In the genomic region with DNA sequence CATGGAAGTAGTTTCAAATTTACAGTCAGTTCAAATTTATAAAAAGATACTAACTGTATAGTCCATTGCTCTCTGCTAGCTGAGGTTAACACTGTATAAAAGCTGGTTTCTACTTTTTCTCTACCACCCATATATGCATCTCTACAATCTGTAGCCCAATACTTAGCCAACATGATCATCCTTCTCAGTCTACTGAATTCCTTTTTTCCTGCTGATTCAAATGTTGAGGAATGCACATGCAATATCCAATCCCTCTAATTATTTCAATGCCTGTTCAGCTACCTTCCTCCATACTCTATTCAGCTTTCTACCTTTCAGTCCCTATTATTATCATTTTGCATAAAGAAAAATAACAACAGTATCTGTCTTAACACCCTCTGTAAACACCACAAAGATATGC, we compare ENCODE assay signal across 16 cellular contexts.
"Had no signal": no experiment of that assay in that cellular context is flagged by ENCODE, and none has a peak within 500 bp of the region (broad histone marks: within the 10 kb centered on the region; RNA-seq: fewer than 3 reads in every experiment).

No MANE protein-coding gene starts in this region.

- H3K27me3 ChIP-seq: cardiac muscle cell, thyroid gland, uterus had no signal

- H3K9me3 ChIP-seq: thyroid gland, uterus had no signal

- H3K9me3 Mint-ChIP-seq: activated B cell treated with CpG ODN at 0.5 μM for 24 hours; activated CD4-positive, alpha-beta T cell treated with anti-CD3 and anti-CD28 coated beads, Interleukin-2, amount 10 ng/mL, durations not matched to agents 7 days and 5 days; activated naive CD4-positive, alpha-beta T cell treated with anti-CD3 and anti-CD28 coated beads, Interleukin-2, amount 50 U/mL, for 72 hours; naive B cell; T-helper 1 cell treated with Interleukin-12 subunit alpha and Interleukin-12 subunit beta and Interleukin-4 antibody, amounts not matched to agents 30 μg/mL and 1 μg/mL, for 36 hours had no signal

- H3K27ac ChIP-seq: cardiac muscle cell, coronary artery, skin epidermis, thyroid gland, uterus had no signal

- H3K27ac Mint-ChIP-seq: activated B cell treated with CpG ODN at 0.5 μM for 24 hours; activated CD4-positive, alpha-beta T cell treated with anti-CD3 and anti-CD28 coated beads, Interleukin-2, amount 10 ng/mL, durations not matched to agents 7 days and 5 days; activated naive CD4-positive, alpha-beta T cell treated with anti-CD3 and anti-CD28 coated beads, Interleukin-2, amount 50 U/mL, for 72 hours; T-helper 1 cell treated with Interleukin-12 subunit alpha and Interleukin-12 subunit beta and Interleukin-4 antibody, amounts not matched to agents 30 μg/mL and 1 μg/mL, for 36 hours had no signal

- ATAC-seq: activated naive CD4-positive, alpha-beta T cell treated with anti-CD3 and anti-CD28 coated beads, Interleukin-2, amount 50 U/mL, for 72 hours; left colon had no signal

- H3K4me3 Mint-ChIP-seq: activated B cell treated with CpG ODN at 0.5 μM for 24 hours; activated CD4-positive, alpha-beta T cell treated with anti-CD3 and anti-CD28 coated beads, Interleukin-2, amount 10 ng/mL, durations not matched to agents 7 days and 5 days; naive B cell; T-helper 1 cell treated with Interleukin-12 subunit alpha and Interleukin-12 subunit beta and Interleukin-4 antibody, amounts not matched to agents 30 μg/mL and 1 μg/mL, for 36 hours had no signal

- H3K4me3 ChIP-seq: cardiac muscle cell, coronary artery, lung, skin epidermis, thyroid gland, uterus had no signal

- DNase-seq: activated B cell treated with CpG ODN at 0.5 μM for 24 hours; activated CD4-positive, alpha-beta T cell treated with anti-CD3 and anti-CD28 coated beads, Interleukin-2, amount 10 ng/mL, durations not matched to agents 7 days and 5 days; anterior cingulate cortex; effector CD8-positive, alpha-beta T cell; hypothalamus; left colon; midbrain; naive B cell; thyroid gland; uterus had no signal

- H3K27me3 Mint-ChIP-seq: activated B cell treated with CpG ODN at 0.5 μM for 24 hours; activated CD4-positive, alpha-beta T cell treated with anti-CD3 and anti-CD28 coated beads, Interleukin-2, amount 10 ng/mL, durations not matched to agents 7 days and 5 days; naive B cell had no signal

- H3K36me3 Mint-ChIP-seq: naive B cell had no signal

- H3K36me3 ChIP-seq: cardiac muscle cell, thyroid gland, uterus had no signal
